Comparison of ENCODE assay signal across 8 cellular contexts in genomic region chr19:16067205-16067938, GRCh38. TPM values are rescaled to one million over a fixed set of nuclear protein-coding genes. Genes with fewer than 3 reads are reported as not detected.
DNase-seq lines count a peak whose midpoint lies in the region; ATAC-seq and TF ChIP-seq lines count a peak whose summit lies in the region.

No MANE protein-coding gene starts in this region.

- H3K27ac ChIP-seq in heart right ventricle (peak overlapping the region in 7 of 10 donors; percentile 5 to 68 (median 40)), stomach (peak overlapping the region; percentile 87 to 100 (median 100))

- H3K4me1 ChIP-seq in heart right ventricle (peaks cover 6 to 50% (median 31%) of the 10 kb centered on the region in 9 donors), stomach (peaks cover 30 to 50% (median 43%) of the 10 kb centered on the region in 4 donors)

- ATAC-seq in heart right ventricle (peak; percentile 34 to 70 (median 44)), HG03442 (IDR thresholded peaks at IDR 0.05; ENCODE audit: unreplicated experiment) (no peak)

- H3K36me3 ChIP-seq in heart right ventricle (no peaks in the 10 kb centered on the region), stomach (no peaks in the 10 kb centered on the region)

- no peak for TF ChIP-seq EP300 in stomach (IDR thresholded peaks at IDR 0.05)

- H3K27me3 ChIP-seq in heart right ventricle (no peaks in the 10 kb centered on the region), stomach (no peaks in the 10 kb centered on the region)

- H3K4me3 ChIP-seq in WI38 (ENCODE audit: low read depth, low read length) = peak overlapping the region; percentile 61
- peak overlapping the region in 6 of 10 donors; percentile 10 to 39 (median 29) for H3K4me3 ChIP-seq in heart right ventricle
- peak overlapping the region; percentile 64 to 69 (median 68) for H3K4me3 ChIP-seq in stomach

- WGBS in heart right ventricle, 2 donors = 67% methylated on average over 40 of the region's 40 CpGs
- 28 to 55% (median 29%) methylated on average over 30 to 40 of the region's 40 CpGs for WGBS in stomach, 5 donors

- intact Hi-C loops in heart right ventricle (cut with DNase I) = loop anchor here in 3 of 10 donors (5.0 to 10.0 kb wide), 2 partner anchors 45 to 47 kb away; partner anchors contain the start of gene RAB8A (in 3 of the 3)
- intact Hi-C loops in stomach (cut with DNase I; ENCODE audit: low total_unique reads) = no loop called here

- peak; percentile 90 for DNase-seq in H4 (ENCODE audit: low spot score)
- DNase-seq in heart right ventricle = peak; percentile 42 to 55
- DNase-seq in stomach = peak; percentile 91
- DNase-seq in retina = no peak
- DNase-seq in NCI-H2081 (lab: John Stamatoyannopoulos, UW) = no peak
- no peak for DNase-seq in NCI-H1092 treated with DMSO at 0.1 percent for 48 hours (lab: John Stamatoyannopoulos, UW)

- peak in 2 of 4 donors; percentile 44 to 91 for TF ChIP-seq POLR2A in stomach (IDR thresholded peaks at IDR 0.05)

- TF ChIP-seq CTCF in WI38 (IDR thresholded peaks at IDR 0.05; ENCODE audit: low read depth, low read length) = no peak
- no peak for TF ChIP-seq CTCF in heart right ventricle (IDR thresholded peaks at IDR 0.05)
- no peak for TF ChIP-seq CTCF in stomach (IDR thresholded peaks at IDR 0.05)

- H3K9me3 ChIP-seq in heart right ventricle (peaks cover 0 to 4% (median 0%) of the 10 kb centered on the region in 11 donors), stomach (no peaks in the 10 kb centered on the region)

RNA-seq across cellular contexts. Expression of gene TPM4, which starts 8.9 kb away (rescaled TPM):
- total RNA-seq in H4 (2014; rRNA removed; shearing (Covaris generic)) = 975 and 1,019 TPM in 2 replicates
- total RNA-seq in heart right ventricle = 100 to 1,000 TPM in 2 of 10 donors, 10 to 100 TPM in 8; 52.0 to 231 (median 72.5) TPM
- polyA plus RNA-seq in heart right ventricle = 100 to 1,000 TPM; 121 to 195 TPM
- total RNA-seq in stomach = 100 to 1,000 TPM; 167 to 609 (median 275) TPM
- 100 to 1,000 TPM; 185 to 475 (median 427) TPM for polyA plus RNA-seq in stomach

RNA-seq across cellular contexts. Expression of gene RAB8A, which starts 44.3 kb away (rescaled TPM):
- total RNA-seq in H4 (2014; rRNA removed; shearing (Covaris generic)) = 134 and 136 TPM in 2 replicates
- total RNA-seq in heart right ventricle (10 to 100 TPM; 16.4 to 47.4 (median 21.0) TPM), stomach (10 to 100 TPM in 3 of 5 donors, 1 to 10 TPM in 2; 1.8 to 49.4 (median 11.2) TPM)
- polyA plus RNA-seq in heart right ventricle (10 to 100 TPM; 12.1 to 20.6 TPM), stomach (10 to 100 TPM; 25.4 to 63.4 (median 39.4) TPM)

Comparison
In these comparisons a context has a peak if more than half of its experiments do, and no peak if none do; other contexts are left out.
1. DNase-seq: peak in H4 (single experiment), heart right ventricle (2 of 2) and stomach (single experiment); none in retina (single experiment), NCI-H2081 (0 of 2) and NCI-H1092 treated with DMSO at 0.1 percent for 48 hours (single experiment).
2. Peak in every context shown above with its lines, with median percentiles within 50 percentile points of each other: H3K4me3 ChIP-seq.